Comparison of ENCODE assay signal across 8 cellular contexts in genomic region chr22:49960967-49961600, GRCh38. TPM values are rescaled to one million over a fixed set of nuclear protein-coding genes. Genes with fewer than 3 reads are reported as not detected.
A peak's percentile ranks its signal among the peaks of the same experiment; 100 is the strongest.
DNase-seq lines count a peak whose midpoint lies in the region; ATAC-seq and TF ChIP-seq lines count a peak whose summit lies in the region.

No MANE protein-coding gene starts in this region.

- H4K20me1 ChIP-seq in Karpas-422 (ENCODE audit: insufficient read depth, low read depth, low read length), result peaks cover 44% of the 10 kb centered on the region

- peaks cover 7% of the 10 kb centered on the region for H3K79me2 ChIP-seq in Karpas-422 (ENCODE audit: low read length)

- no peaks in the 10 kb centered on the region for H3K9me2 ChIP-seq in Karpas-422 (replicated peaks; ENCODE audit: insufficient read depth, low read length)

- no peak for ATAC-seq in HG03460 (IDR thresholded peaks at IDR 0.05; ENCODE audit: unreplicated experiment)

- peak; percentile 75 for DNase-seq in Karpas-422
- DNase-seq in activated naive CD4-positive, alpha-beta T cell treated with anti-CD3 and anti-CD28 coated beads, Interleukin-2, amount 50 U/mL, for 16 hours, result peak; percentile 48
- peak; percentile 48 for DNase-seq in left ventricle myocardium inferior
- DNase-seq in GF-D8 (lab: John Stamatoyannopoulos, UW), result no peak
- no peak for DNase-seq in pons (ENCODE audit: low spot score)

- no peak overlapping the region; the same call in 1 of the 2 replicates for H2AFZ ChIP-seq in Karpas-422 (ENCODE audit: low read length)

- H3K4me1 ChIP-seq in ES-I3 (ENCODE audit: insufficient read depth, low read length) (peaks cover 7% of the 10 kb centered on the region; the same call in 1 of the 2 replicates), Karpas-422 (ENCODE audit: low read length) (peaks cover 26% of the 10 kb centered on the region), left ventricle myocardium inferior (peaks cover 73% of the 10 kb centered on the region), rectal smooth muscle tissue (ENCODE audit: control insufficient read depth, insufficient read depth, low read length) (peaks cover 12% of the 10 kb centered on the region)

- H3K9ac ChIP-seq in ES-I3 (ENCODE audit: low read depth, low read length), result peak overlapping the region; percentile 64
- peak overlapping the region; percentile 91 for H3K9ac ChIP-seq in Karpas-422 (ENCODE audit: low read length)
- H3K9ac ChIP-seq in rectal smooth muscle tissue (ENCODE audit: low read length), result peak overlapping the region; percentile 87

- H3K4me3 ChIP-seq in Karpas-422 (ENCODE audit: low read length) (peak overlapping the region; percentile 86), left ventricle myocardium inferior (peak overlapping the region; percentile 96), rectal smooth muscle tissue (ENCODE audit: low read length) (peak overlapping the region; percentile 86)

- H3K36me3 ChIP-seq in ES-I3 (ENCODE audit: insufficient read depth, low read length) (peaks cover 10% of the 10 kb centered on the region), Karpas-422 (ENCODE audit: insufficient read depth, low read length) (peaks cover 15% of the 10 kb centered on the region), left ventricle myocardium inferior (peaks cover 31% of the 10 kb centered on the region), rectal smooth muscle tissue (ENCODE audit: control insufficient read depth, insufficient read depth, low read length) (peaks cover 9% of the 10 kb centered on the region)

- H3K27ac ChIP-seq in Karpas-422 (ENCODE audit: low read length) (no peak overlapping the region), left ventricle myocardium inferior (replicated peaks) (peak overlapping the region; percentile 99), rectal smooth muscle tissue (ENCODE audit: low read depth, low read length) (peak overlapping the region; percentile 73)

- intact Hi-C loops in left ventricle myocardium inferior (cut with micrococcal nuclease), result no loop called here

- H3K27me3 ChIP-seq in Karpas-422 (ENCODE audit: low read length), result no peaks in the 10 kb centered on the region
- no peaks in the 10 kb centered on the region for H3K27me3 ChIP-seq in left ventricle myocardium inferior (ENCODE audit: low read depth)
- no peaks in the 10 kb centered on the region for H3K27me3 ChIP-seq in rectal smooth muscle tissue (ENCODE audit: control insufficient read depth, insufficient read depth, low read length)

- peak overlapping the region; percentile 78 for H3K4me2 ChIP-seq in Karpas-422 (ENCODE audit: low read depth, low read length, poor library complexity, severe bottlenecking)

- H3K9me3 ChIP-seq in ES-I3 (ENCODE audit: control insufficient read depth, insufficient read depth, low read length), result no peaks in the 10 kb centered on the region
- H3K9me3 ChIP-seq in Karpas-422 (ENCODE audit: low read length), result no peaks in the 10 kb centered on the region
- H3K9me3 ChIP-seq in left ventricle myocardium inferior (replicated peaks), result no peaks in the 10 kb centered on the region

- TF ChIP-seq CTCF in left ventricle myocardium inferior (IDR thresholded peaks at IDR 0.05; ENCODE audit: borderline replicate concordance), result no peak

RNA-seq across cellular contexts. Expression of gene PIM3, which starts 0.5 kb away (rescaled TPM):
- total RNA-seq in Karpas-422 (2014; rRNA removed; shearing (Covaris generic); ENCODE audit: low replicate concordance), result 15.4 and 41.1 TPM in 2 replicates
- 57.1 TPM for total RNA-seq in left ventricle myocardium inferior

RNA-seq across cellular contexts. Expression of gene CRELD2, which starts 42.6 kb away (rescaled TPM):
- total RNA-seq in Karpas-422 (2014; rRNA removed; shearing (Covaris generic); ENCODE audit: low replicate concordance), result 12.7 and 34.2 TPM in 2 replicates
- 25.5 TPM for total RNA-seq in left ventricle myocardium inferior

RNA-seq across cellular contexts. Expression of gene ALG12, which starts 42.8 kb away (rescaled TPM):
- 4.7 and 4.8 TPM in 2 replicates for total RNA-seq in Karpas-422 (2014; rRNA removed; shearing (Covaris generic); ENCODE audit: low replicate concordance)
- total RNA-seq in left ventricle myocardium inferior, result 17.0 TPM

RNA-seq across cellular contexts. Expression of gene IL17REL, which starts 51.5 kb away (rescaled TPM):
- total RNA-seq in Karpas-422 (2014; rRNA removed; shearing (Covaris generic); ENCODE audit: low replicate concordance), result not detected in 2 replicates
- not detected for total RNA-seq in left ventricle myocardium inferior

Comparison
In these comparisons a context has a peak if more than half of its experiments do, and no peak if none do; other contexts are left out.
1. DNase-seq: peak in Karpas-422 (single experiment), activated naive CD4-positive, alpha-beta T cell treated with anti-CD3 and anti-CD28 coated beads, Interleukin-2, amount 50 U/mL, for 16 hours (single experiment) and left ventricle myocardium inferior (single experiment); none in GF-D8 (single experiment) and pons (single experiment).
2. Peak in every context shown above with its lines, with median percentiles within 50 percentile points of each other: H3K9ac ChIP-seq and H3K4me3 ChIP-seq.